Comparison of ENCODE assay signal across 1 cellular context in genomic region chr15:46685096-46685495, GRCh38.
A peak's percentile ranks its signal among the peaks of the same experiment; 100 is the strongest.
TF ChIP-seq lines count a peak whose summit lies in the region.

No MANE protein-coding gene starts in this region.

TF ChIP-seq in A549, 52 proteins besides CTCF, POLR2A, EP300 and RAD21 (continued from another document):
- TF ChIP-seq FOSB (CRISPR knock-in tag; IDR thresholded peaks at IDR 0.05), result no peak
- TF ChIP-seq CEBPB (IDR thresholded peaks at IDR 0.05), result no peak
- TF ChIP-seq PBX3 (IDR thresholded peaks at IDR 0.05), result no peak
- TF ChIP-seq MAFK (IDR thresholded peaks at IDR 0.05; ENCODE audit: partially characterized antibody), result peak; percentile 42
- TF ChIP-seq KDM5A (IDR thresholded peaks at IDR 0.05), result no peak
- no peak for TF ChIP-seq BCL3 (IDR thresholded peaks at IDR 0.05)
- TF ChIP-seq PHF8 (IDR thresholded peaks at IDR 0.05; ENCODE audit: borderline replicate concordance, low read depth), result no peak
- no peak for TF ChIP-seq TP53 (CRISPR knock-in tag; IDR thresholded peaks at IDR 0.05)
